17 cellular contexts compared by ENCODE assay signal in the genomic region with DNA sequence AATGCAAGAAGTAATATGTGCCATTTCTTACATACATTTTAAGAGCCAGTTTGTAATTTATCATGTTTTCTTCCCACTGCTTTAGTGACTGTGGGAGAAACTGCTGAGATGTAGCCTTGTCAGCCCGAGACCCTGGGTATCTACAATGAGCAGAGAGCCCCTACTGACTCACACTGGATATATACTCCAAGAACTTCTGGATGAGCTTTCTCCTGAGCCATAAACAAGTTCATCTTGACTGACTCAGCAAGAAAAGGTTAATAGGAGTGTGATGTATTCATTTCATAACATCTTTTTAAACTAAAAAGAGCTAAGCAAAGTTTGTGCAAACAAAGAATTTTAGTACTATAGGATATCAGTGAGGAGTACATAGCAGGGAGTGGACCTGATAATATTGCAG.
A peak's percentile ranks its signal among the peaks of the same experiment; 100 is the strongest.
DNase-seq lines count a peak whose midpoint lies in the region; ATAC-seq, FAIRE-seq and TF ChIP-seq lines count a peak whose summit lies in the region.
"Had no signal": no experiment of that assay in that cellular context is flagged by ENCODE, and none has a peak within 500 bp of the region (broad histone marks: within the 10 kb centered on the region; RNA-seq: fewer than 3 reads in every experiment).

No MANE protein-coding gene starts in this region.

- FAIRE-seq in A549 (lab: Jason Lieb, UNC) (no peak), astrocyte (lab: Jason Lieb, UNC) (no peak)
- FAIRE-seq: GM12878 had no signal

- no peak for TF ChIP-seq POLR2A in A549 (IDR thresholded peaks at IDR 0.05; ENCODE audit: low read length)

- H3K4me1 Mint-ChIP-seq in astrocyte (ENCODE audit: low read depth, unreplicated experiment) (peaks cover 12% of the 10 kb centered on the region), osteocyte (ENCODE audit: unreplicated experiment) (peaks cover 25% of the 10 kb centered on the region)
- H3K4me1 Mint-ChIP-seq: B cell, GM23338, H9 had no signal

- H3K36me3 ChIP-seq in astrocyte (ENCODE audit: insufficient read depth, low read length) = peaks cover 2% of the 10 kb centered on the region

- no peak overlapping the region for H3K27ac ChIP-seq in A549
- no peak overlapping the region for H3K27ac ChIP-seq in astrocyte (ENCODE audit: low read depth, low read length)
- H3K27ac ChIP-seq in right cardiac atrium (ENCODE audit: low read length) = no peak overlapping the region

- DNase-seq in A549 (ENCODE audit: low read depth in 1 of 2, low spot score in 1 of 2) (no peak), astrocyte (ENCODE audit: low read depth) (peak; percentile 20), choroid plexus epithelial cell (ENCODE audit: low read depth) (peak; percentile 27), osteocyte (ENCODE audit: extremely low spot score, unreplicated experiment) (no peak), NCI-H1417 treated with DMSO at 0.1 percent for 48 hours (lab: John Stamatoyannopoulos, UW) (no peak), GM13977 (ENCODE audit: low spot score) (no peak), right cardiac atrium (no peak)
- DNase-seq: 8988T; ACHN; C1 segment of cervical spinal cord; Calu3; CD4-positive, alpha-beta T cell; DMS 273 treated with DMSO at 0.1 percent for 48 hours; H9 had no signal

- in situ Hi-C loops in GM13977 (cut with MboI; ENCODE audit: low pct_unique_long_range_greater_than_20kb, low sequenced_read_pairs, unreplicated experiment) = no loop called here

- H3K4me3 Mint-ChIP-seq in astrocyte (ENCODE audit: unreplicated experiment) = no peak overlapping the region
- H3K4me3 Mint-ChIP-seq in osteocyte (ENCODE audit: unreplicated experiment) = no peak overlapping the region
- H3K4me3 Mint-ChIP-seq: B cell; CD4-positive, alpha-beta T cell; GM23338; H9 had no signal

- TF ChIP-seq EP300 in A549 (IDR thresholded peaks at IDR 0.05) = no peak

- no peaks in the 10 kb centered on the region for H3K36me3 Mint-ChIP-seq in astrocyte (ENCODE audit: low read depth, unreplicated experiment)
- peaks cover 11% of the 10 kb centered on the region for H3K36me3 Mint-ChIP-seq in osteocyte (ENCODE audit: unreplicated experiment)

- ATAC-seq in A549 (no peak), right cardiac atrium (no peak)
- ATAC-seq: GM12878, GM23338 had no signal

- no peaks in the 10 kb centered on the region for H3K27me3 ChIP-seq in astrocyte (ENCODE audit: insufficient read depth, low read length)
- no peaks in the 10 kb centered on the region for H3K27me3 ChIP-seq in right cardiac atrium (ENCODE audit: control insufficient read depth, insufficient read depth)

- no peak for TF ChIP-seq RAD21 in A549 (conservative IDR thresholded peaks at IDR 0.05 in 1 of 2, IDR thresholded peaks at IDR 0.05 in 1 of 2)

- WGBS in A549 (ENCODE audit: missing lambda C conversion rate) = 0% methylated on average over 1 of the region's 1 CpG
- WGBS in right cardiac atrium = 85% methylated on average over 1 of the region's 1 CpG

- H3K9me3 ChIP-seq in A549 (no peaks in the 10 kb centered on the region), astrocyte (ENCODE audit: insufficient read depth, low read depth, low read length) (no peaks in the 10 kb centered on the region), right cardiac atrium (ENCODE audit: control insufficient read depth, low read length) (no peaks in the 10 kb centered on the region)

- H3K9me3 Mint-ChIP-seq in astrocyte (ENCODE audit: unreplicated experiment) (no peaks in the 10 kb centered on the region), osteocyte (ENCODE audit: unreplicated experiment) (peaks cover under 1% of the 10 kb centered on the region)
- H3K9me3 Mint-ChIP-seq: CD4-positive, alpha-beta T cell; GM23338; H9 had no signal

- TF ChIP-seq CTCF in A549 (IDR thresholded peaks at IDR 0.05) (no peak), astrocyte (IDR thresholded peaks at IDR 0.05; ENCODE audit: insufficient read depth, low read depth, low read length) (no peak), choroid plexus epithelial cell (conservative IDR thresholded peaks at IDR 0.05; ENCODE audit: low read depth, low read length) (no peak), osteocyte (IDR thresholded peaks at IDR 0.05) (no peak), GM13977 (IDR thresholded peaks at IDR 0.05; ENCODE audit: extremely low read depth, insufficient read depth, missing control alignments) (no peak)

- H3K27ac Mint-ChIP-seq in astrocyte (ENCODE audit: unreplicated experiment) (peak overlapping the region; percentile 43), osteocyte (ENCODE audit: unreplicated experiment) (peak overlapping the region; percentile 2)
- H3K27ac Mint-ChIP-seq: B cell; CD4-positive, alpha-beta T cell; GM23338; H9 had no signal

- H3K9ac ChIP-seq in astrocyte (ENCODE audit: low read length) = no peak overlapping the region

- peaks cover 27% of the 10 kb centered on the region for H4K20me1 ChIP-seq in astrocyte (ENCODE audit: insufficient read depth, low read length)

- no peaks in the 10 kb centered on the region for H3K4me1 ChIP-seq in A549
- no peaks in the 10 kb centered on the region for H3K4me1 ChIP-seq in astrocyte (ENCODE audit: insufficient read depth, low read length)
- H3K4me1 ChIP-seq in right cardiac atrium (ENCODE audit: control insufficient read depth, insufficient read depth, low read length) = no peaks in the 10 kb centered on the region

- peaks cover 25% of the 10 kb centered on the region for H3K79me2 ChIP-seq in astrocyte (ENCODE audit: insufficient read depth, low read length)

- intact Hi-C loops in right cardiac atrium (cut with DNase I) = no loop called here

- no peaks in the 10 kb centered on the region for H3K27me3 Mint-ChIP-seq in astrocyte (ENCODE audit: low read depth, unreplicated experiment)
- H3K27me3 Mint-ChIP-seq in osteocyte (ENCODE audit: unreplicated experiment) = no peaks in the 10 kb centered on the region
- H3K27me3 Mint-ChIP-seq: B cell; CD4-positive, alpha-beta T cell had no signal

- H2AFZ ChIP-seq in astrocyte (ENCODE audit: low read depth, low read length) = no peak overlapping the region
- H2AFZ ChIP-seq: GM23338 had no signal

- H3K4me2 ChIP-seq in A549 (no peak overlapping the region), astrocyte (ENCODE audit: low read length) (no peak overlapping the region)
- H3K4me2 ChIP-seq: GM23338 had no signal

- H3K4me3 ChIP-seq in A549 = no peak overlapping the region
- no peak overlapping the region for H3K4me3 ChIP-seq in astrocyte (ENCODE audit: insufficient read depth, low read depth, low read length)
- H3K4me3 ChIP-seq in choroid plexus epithelial cell (ENCODE audit: low read depth, low read length) = no peak overlapping the region
- H3K4me3 ChIP-seq in right cardiac atrium (ENCODE audit: low read length) = no peak overlapping the region
- H3K4me3 ChIP-seq: GM12878, GM23338 had no signal

- POLR2A ChIA-PET in A549 (lab: Yijun Ruan, JAX) = no interaction called here

- CTCF ChIA-PET in A549 (lab: Yijun Ruan, JAX) = no interaction called here

TF ChIP-seq in A549, 52 proteins besides CTCF, POLR2A, EP300 and RAD21:
- TF ChIP-seq MAFK (IDR thresholded peaks at IDR 0.05; ENCODE audit: partially characterized antibody) (peak; percentile 3), MAZ (IDR thresholded peaks at IDR 0.05; ENCODE audit: borderline replicate concordance, low read depth, low read length) (no peak)

Comparison
In these comparisons a context has a peak if more than half of its experiments do, and no peak if none do; other contexts are left out.
1. DNase-seq: peak in astrocyte (single experiment) and choroid plexus epithelial cell (single experiment); none in A549 (0 of 2), osteocyte (single experiment), NCI-H1417 treated with DMSO at 0.1 percent for 48 hours (single experiment), GM13977 (single experiment) and right cardiac atrium (0 of 3).